In the genomic region with DNA sequence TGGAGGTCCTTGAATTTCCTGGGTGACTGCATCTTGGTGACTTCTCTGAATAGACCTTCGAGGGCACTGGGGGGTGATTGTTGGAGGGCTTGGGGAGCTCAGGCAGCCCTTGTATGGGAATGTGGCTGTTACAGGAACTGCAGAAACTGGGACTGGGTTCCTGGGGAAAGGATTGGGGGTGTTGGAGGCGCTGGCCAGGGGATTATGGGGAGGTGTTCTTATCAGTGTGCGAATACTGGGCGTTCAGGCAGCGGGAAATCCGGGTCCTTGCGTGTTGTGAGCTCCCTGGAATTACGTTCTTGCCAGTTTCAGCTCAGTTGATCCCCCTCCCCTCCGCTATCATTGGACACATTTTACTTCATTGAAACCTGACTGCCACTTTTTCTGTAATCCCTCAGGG, we compare ENCODE assay signal across 8 cellular contexts. TPM values are rescaled to one million over a fixed set of nuclear protein-coding genes. Genes with fewer than 3 reads are reported as not detected.
DNase-seq lines count a peak whose midpoint lies in the region; ATAC-seq and TF ChIP-seq lines count a peak whose summit lies in the region.
"Not testable (repeated sequence)": the region's sequence is repeated elsewhere in the genome, so short reads cannot be mapped to it uniquely, and the experiment has no call there.

No MANE protein-coding gene starts in this region.

- H3K4me3 ChIP-seq in CD4-positive, CD25-positive, alpha-beta regulatory T cell (ENCODE audit: low read depth, low read length): not testable (repeated sequence)
- H3K4me3 ChIP-seq in HUES48 (ENCODE audit: low read depth, low read length) (peak overlapping the region; percentile 55; the same call in 1 of the 2 replicates), SK-N-MC (peak overlapping the region; percentile 68), breast epithelium (peak overlapping the region in 2 of 3 donors; percentile 99 to 100), fibroblast of the aortic adventitia (ENCODE audit: low read depth, low read length) (peak overlapping the region; percentile 40), suprapubic skin (peak overlapping the region; percentile 63)

- ATAC-seq in CD4-positive, CD25-positive, alpha-beta regulatory T cell (ENCODE audit: low read depth in 2 of 2); natural killer cell treated with Interleukin-12 subunit alpha and Interleukin-12 subunit beta and Interleukin-15 and Interleukin-18, amount 100 ng/mL, for 72 hours: not testable (repeated sequence)

- TF ChIP-seq POLR2A in breast epithelium (IDR thresholded peaks at IDR 0.05); suprapubic skin (IDR thresholded peaks at IDR 0.05): not testable (repeated sequence)

- TF ChIP-seq CTCF in breast epithelium (IDR thresholded peaks at IDR 0.05); fibroblast of the aortic adventitia (IDR thresholded peaks at IDR 0.05; ENCODE audit: insufficient read depth, low read length); suprapubic skin (IDR thresholded peaks at IDR 0.05): not testable (repeated sequence)

- H3K9ac ChIP-seq in HUES48 (ENCODE audit: low read depth, low read length); SK-N-MC (ENCODE audit: insufficient read length): not testable (repeated sequence)

- peaks cover 19% of the 10 kb centered on the region for H3K4me1 ChIP-seq in CD4-positive, CD25-positive, alpha-beta regulatory T cell (ENCODE audit: control insufficient read depth, insufficient read depth, low read length, poor library complexity, severe bottlenecking)
- H3K4me1 ChIP-seq in HUES48 (ENCODE audit: control insufficient read depth, insufficient read depth, low read length); breast epithelium: not testable (repeated sequence)
- peaks cover 27% of the 10 kb centered on the region for H3K4me1 ChIP-seq in suprapubic skin

- intact Hi-C loops in breast epithelium (cut with DNase I; ENCODE audit: low total_unique reads): not testable (repeated sequence)

- H3K9me3 Mint-ChIP-seq in CD4-positive, CD25-positive, alpha-beta regulatory T cell; activated T-cell treated with anti-CD3 and anti-CD28 coated beads, Interleukin-2, amount 50 U/mL, for 24 hours; natural killer cell treated with Interleukin-12 subunit alpha and Interleukin-12 subunit beta and Interleukin-15 and Interleukin-18, amount 100 ng/mL, for 72 hours: not testable (repeated sequence)

- H3K27ac ChIP-seq in CD4-positive, CD25-positive, alpha-beta regulatory T cell (ENCODE audit: insufficient read depth, low read length, poor library complexity, severe bottlenecking); HUES48 (ENCODE audit: low read depth, low read length); SK-N-MC; breast epithelium; suprapubic skin: not testable (repeated sequence)

- H3K4me3 Mint-ChIP-seq in CD4-positive, CD25-positive, alpha-beta regulatory T cell: peak overlapping the region; percentile 82 to 91 (median 87)
- peak overlapping the region; percentile 78 for H3K4me3 Mint-ChIP-seq in activated T-cell treated with anti-CD3 and anti-CD28 coated beads, Interleukin-2, amount 50 U/mL, for 24 hours
- H3K4me3 Mint-ChIP-seq in natural killer cell treated with Interleukin-12 subunit alpha and Interleukin-12 subunit beta and Interleukin-15 and Interleukin-18, amount 100 ng/mL, for 72 hours: peak overlapping the region; percentile 74

- not testable (repeated sequence) for TF ChIP-seq EP300 in suprapubic skin (IDR thresholded peaks at IDR 0.05)

- peaks cover 13 to 53% (median 32%) of the 10 kb centered on the region in 4 donors for H3K4me1 Mint-ChIP-seq in CD4-positive, CD25-positive, alpha-beta regulatory T cell
- H3K4me1 Mint-ChIP-seq in activated T-cell treated with anti-CD3 and anti-CD28 coated beads, Interleukin-2, amount 50 U/mL, for 24 hours (ENCODE audit: low read depth): peaks cover 41% of the 10 kb centered on the region
- peaks cover 14 to 23% of the 10 kb centered on the region in 2 donors for H3K4me1 Mint-ChIP-seq in natural killer cell treated with Interleukin-12 subunit alpha and Interleukin-12 subunit beta and Interleukin-15 and Interleukin-18, amount 100 ng/mL, for 72 hours (ENCODE audit: low read depth in 2 of 2)

- WGBS in suprapubic skin: 75% methylated on average over 9 of the region's 9 CpGs

- peaks cover 22% of the 10 kb centered on the region for H3K36me3 ChIP-seq in CD4-positive, CD25-positive, alpha-beta regulatory T cell (ENCODE audit: control insufficient read depth, insufficient read depth, low read length)
- peaks cover 34% of the 10 kb centered on the region for H3K36me3 ChIP-seq in HUES48 (ENCODE audit: control insufficient read depth, insufficient read depth, low read length)
- peaks cover 26% of the 10 kb centered on the region for H3K36me3 ChIP-seq in SK-N-MC (ENCODE audit: insufficient read depth, low read length)
- H3K36me3 ChIP-seq in breast epithelium: not testable (repeated sequence)
- peaks cover 17% of the 10 kb centered on the region for H3K36me3 ChIP-seq in suprapubic skin

- peak overlapping the region; percentile 40 to 90 (median 75) for H3K27ac Mint-ChIP-seq in CD4-positive, CD25-positive, alpha-beta regulatory T cell
- H3K27ac Mint-ChIP-seq in activated T-cell treated with anti-CD3 and anti-CD28 coated beads, Interleukin-2, amount 50 U/mL, for 24 hours: peak overlapping the region; percentile 84
- peak overlapping the region; percentile 47 to 79 for H3K27ac Mint-ChIP-seq in natural killer cell treated with Interleukin-12 subunit alpha and Interleukin-12 subunit beta and Interleukin-15 and Interleukin-18, amount 100 ng/mL, for 72 hours

- DNase-seq in CD4-positive, CD25-positive, alpha-beta regulatory T cell; SK-N-MC (ENCODE audit: low read depth, low spot score); activated T-cell treated with anti-CD3 and anti-CD28 coated beads, Interleukin-2, amount 50 U/mL, for 24 hours; breast epithelium (ENCODE audit: low spot score in 2 of 2); fibroblast of the aortic adventitia (ENCODE audit: low read depth); natural killer cell treated with Interleukin-12 subunit alpha and Interleukin-12 subunit beta and Interleukin-15 and Interleukin-18, amount 100 ng/mL, for 72 hours (ENCODE audit: low spot score); suprapubic skin (ENCODE audit: low spot score in 2 of 2): not testable (repeated sequence)

- not testable (repeated sequence) for H3K27me3 ChIP-seq in CD4-positive, CD25-positive, alpha-beta regulatory T cell (ENCODE audit: control insufficient read depth, insufficient read depth, low read length); HUES48 (ENCODE audit: control insufficient read depth, insufficient read depth, low read length); breast epithelium; suprapubic skin

- not testable (repeated sequence) for H3K9me3 ChIP-seq in CD4-positive, CD25-positive, alpha-beta regulatory T cell (ENCODE audit: control insufficient read depth in 2 of 2, low read length in 2 of 2); HUES48 (ENCODE audit: control insufficient read depth, insufficient read depth, low read length); SK-N-MC (ENCODE audit: low read depth, low read length); breast epithelium; suprapubic skin

- not testable (repeated sequence) for H3K27me3 Mint-ChIP-seq in CD4-positive, CD25-positive, alpha-beta regulatory T cell; activated T-cell treated with anti-CD3 and anti-CD28 coated beads, Interleukin-2, amount 50 U/mL, for 24 hours; natural killer cell treated with Interleukin-12 subunit alpha and Interleukin-12 subunit beta and Interleukin-15 and Interleukin-18, amount 100 ng/mL, for 72 hours

- H3K36me3 Mint-ChIP-seq in CD4-positive, CD25-positive, alpha-beta regulatory T cell; natural killer cell treated with Interleukin-12 subunit alpha and Interleukin-12 subunit beta and Interleukin-15 and Interleukin-18, amount 100 ng/mL, for 72 hours: not testable (repeated sequence)
- peaks cover 49% of the 10 kb centered on the region for H3K36me3 Mint-ChIP-seq in activated T-cell treated with anti-CD3 and anti-CD28 coated beads, Interleukin-2, amount 50 U/mL, for 24 hours (ENCODE audit: low read depth)

RNA-seq across cellular contexts. Expression of gene PDCD6, which starts 1.6 kb away (rescaled TPM):
- 55.3 TPM for total RNA-seq in CD4-positive, CD25-positive, alpha-beta regulatory T cell
- 100 to 1,000 TPM; 218 to 245 (median 231) TPM for polyA plus RNA-seq in CD4-positive, CD25-positive, alpha-beta regulatory T cell
- total RNA-seq in breast epithelium (100 to 1,000 TPM in 1 of 3 donors, 10 to 100 TPM in 2; 77.0 to 102 (median 80.3) TPM), fibroblast of the aortic adventitia (ENCODE audit: low replicate concordance) (59.1 and 83.7 TPM in 2 replicates), suprapubic skin (100 to 1,000 TPM in 1 of 4 donors, 10 to 100 TPM in 3; 90.1 to 105 (median 96.7) TPM)
- total RNA-seq in natural killer cell treated with Interleukin-12 subunit alpha and Interleukin-12 subunit beta and Interleukin-15 and Interleukin-18, amount 100 ng/mL, for 72 hours: 10 to 100 TPM; 71.5 to 85.9 TPM

RNA-seq across cellular contexts. Expression of gene AHRR, which starts 48.4 kb away (rescaled TPM):
- 4.5 TPM for total RNA-seq in CD4-positive, CD25-positive, alpha-beta regulatory T cell
- under 1 TPM; 0.20 to 0.82 (median 0.62) TPM for polyA plus RNA-seq in CD4-positive, CD25-positive, alpha-beta regulatory T cell
- total RNA-seq in breast epithelium: under 1 TPM in 2 of 3 donors, not detected in 1; 0.88 to 0.98 TPM
- 8.8 and 31.9 TPM in 2 replicates for total RNA-seq in fibroblast of the aortic adventitia (ENCODE audit: low replicate concordance)
- 10 to 100 TPM in 1 of 2 donors, 1 to 10 TPM in 1; 4.1 to 11.0 TPM for total RNA-seq in natural killer cell treated with Interleukin-12 subunit alpha and Interleukin-12 subunit beta and Interleukin-15 and Interleukin-18, amount 100 ng/mL, for 72 hours
- 10 to 100 TPM in 1 of 4 donors, 1 to 10 TPM in 3; 3.0 to 10.7 (median 4.2) TPM for total RNA-seq in suprapubic skin

RNA-seq across cellular contexts. Expression of gene SDHA, which starts 55.0 kb away (rescaled TPM):
- total RNA-seq in CD4-positive, CD25-positive, alpha-beta regulatory T cell: 246 TPM
- polyA plus RNA-seq in CD4-positive, CD25-positive, alpha-beta regulatory T cell: 100 to 1,000 TPM; 211 to 290 (median 229) TPM
- 10 to 100 TPM; 71.1 to 80.6 (median 79.5) TPM for total RNA-seq in breast epithelium
- total RNA-seq in fibroblast of the aortic adventitia (ENCODE audit: low replicate concordance): 92.6 and 116 TPM in 2 replicates
- 100 to 1,000 TPM; 121 to 130 TPM for total RNA-seq in natural killer cell treated with Interleukin-12 subunit alpha and Interleukin-12 subunit beta and Interleukin-15 and Interleukin-18, amount 100 ng/mL, for 72 hours
- total RNA-seq in suprapubic skin: 10 to 100 TPM; 51.5 to 80.2 (median 68.7) TPM

RNA-seq across cellular contexts. Expression of gene CCDC127, which starts 55.1 kb away (rescaled TPM):
- 4.0 TPM for total RNA-seq in CD4-positive, CD25-positive, alpha-beta regulatory T cell
- 1 to 10 TPM; 3.2 to 5.7 (median 4.4) TPM for polyA plus RNA-seq in CD4-positive, CD25-positive, alpha-beta regulatory T cell
- total RNA-seq in breast epithelium (1 to 10 TPM; 5.0 to 5.6 (median 5.3) TPM), fibroblast of the aortic adventitia (ENCODE audit: low replicate concordance) (8.2 and 8.3 TPM in 2 replicates), suprapubic skin (10 to 100 TPM in 1 of 4 donors, 1 to 10 TPM in 3; 3.1 to 11.7 (median 5.1) TPM)
- total RNA-seq in natural killer cell treated with Interleukin-12 subunit alpha and Interleukin-12 subunit beta and Interleukin-15 and Interleukin-18, amount 100 ng/mL, for 72 hours: 1 to 10 TPM; 4.3 to 9.1 TPM
